9 cellular contexts compared by ENCODE assay signal in genomic region chr13:91024157-91024792, GRCh38.
"Had no signal": no experiment of that assay in that cellular context is flagged by ENCODE, and none has a peak within 500 bp of the region (broad histone marks: within the 10 kb centered on the region; RNA-seq: fewer than 3 reads in every experiment).

No MANE protein-coding gene starts in this region.

- H3K4me2 ChIP-seq: GM23338 had no signal

- H3K4me1 ChIP-seq: HAP-1 had no signal

- H3K36me3 ChIP-seq: HAP-1 had no signal

- H2AFZ ChIP-seq: GM23248 had no signal

- ATAC-seq: GM23338, HCT116 had no signal

- H3K9ac ChIP-seq: GM23248 had no signal

- DNase-seq: GM23248, GOT3, H7, H9, HCEC 1CT, HFFc6 had no signal

- H3K27ac ChIP-seq: GM23248 had no signal

- H3K9me3 ChIP-seq: HAP-1 had no signal

- H3K4me3 ChIP-seq: GM23248, GM23338, HAP-1 had no signal
